ENCODE assay signal across 17 cellular contexts in the genomic region with DNA sequence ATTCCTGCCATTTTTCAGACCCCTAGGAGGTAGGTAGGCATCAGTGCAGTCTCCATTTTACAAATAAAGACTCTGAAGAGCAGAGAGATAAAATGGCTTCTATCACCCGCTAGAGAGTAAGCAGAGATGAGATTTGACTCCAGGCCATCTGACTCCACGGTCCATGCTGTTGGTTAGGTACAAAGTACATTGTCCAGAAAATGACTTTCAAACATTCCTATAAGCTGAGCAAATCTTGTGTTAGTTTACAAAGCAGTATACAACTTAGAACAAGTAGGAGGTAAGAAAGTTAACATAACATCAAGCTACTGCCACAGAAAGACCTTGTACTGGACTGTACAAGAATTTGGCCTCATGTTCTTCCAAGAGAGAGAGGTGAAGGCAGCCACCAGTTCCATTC. TPM values are rescaled to one million over a fixed set of nuclear protein-coding genes. Genes with fewer than 3 reads are reported as not detected.
A peak's percentile ranks its signal among the peaks of the same experiment; 100 is the strongest.
DNase-seq lines count a peak whose midpoint lies in the region; ATAC-seq, FAIRE-seq and TF ChIP-seq lines count a peak whose summit lies in the region.
"Had no signal": no experiment of that assay in that cellular context is flagged by ENCODE, and none has a peak within 500 bp of the region (broad histone marks: within the 10 kb centered on the region; RNA-seq: fewer than 3 reads in every experiment).

No MANE protein-coding gene starts in this region.

- BruUV-seq in HCT116 (replicated peaks; lab: Mats Ljungman, UMichigan) = no TSS peak
- BruUV-seq in PC-3 (replicated peaks; lab: Mats Ljungman, UMichigan) = no TSS peak

- H3K4me1 ChIP-seq in HCT116 (ENCODE audit: control insufficient read depth in 1 of 2, insufficient read depth in 2 of 2, low read length in 2 of 2) (peaks cover 1 to 21% of the 10 kb centered on the region in 2 experiments; a peak in 3 of 4 replicates), PC-3 (ENCODE audit: insufficient read depth, low read length) (peaks cover under 1% of the 10 kb centered on the region; the same call in 1 of the 2 replicates), hepatocyte (ENCODE audit: insufficient read depth) (peaks cover 4% of the 10 kb centered on the region), small intestine (ENCODE audit: control insufficient read depth in 2 of 2, insufficient read depth in 1 of 2, low read depth in 1 of 2, low read length in 1 of 2) (no peaks in the 10 kb centered on the region)

- intact Hi-C loops in HCT116 (cut with micrococcal nuclease) (no loop called here), PC-3 (cut with micrococcal nuclease) (no loop called here)

- CTCF ChIA-PET in HCT116 (lab: Charles Lee) = no interaction called here
- CTCF ChIA-PET in PC-3 (lab: Charles Lee) = no interaction called here

- FAIRE-seq in small intestine (lab: Jason Lieb, UNC) = no peak
- FAIRE-seq in GM12891 (lab: Jason Lieb, UNC) = no peak
- FAIRE-seq: G401.6 had no signal

- TF ChIP-seq POLR2A in HCT116 (IDR thresholded peaks at IDR 0.05; ENCODE audit: borderline replicate concordance, extremely low read depth, insufficient read depth, insufficient read length) = no peak
- no peak for TF ChIP-seq POLR2A in GM12891 (IDR thresholded peaks at IDR 0.05; ENCODE audit: low read depth, low read length)

- H3K9me2 ChIP-seq in HCT116 (ENCODE audit: insufficient read depth) (no peaks in the 10 kb centered on the region), PC-3 (replicated peaks; ENCODE audit: low read length) (no peaks in the 10 kb centered on the region), hepatocyte (replicated peaks; ENCODE audit: insufficient read depth) (no peaks in the 10 kb centered on the region)

- H3K9ac ChIP-seq in HCT116 (ENCODE audit: low read length) = no peak overlapping the region
- no peak overlapping the region for H3K9ac ChIP-seq in PC-3 (ENCODE audit: low read length)

- no peak overlapping the region for H3K4me2 ChIP-seq in HCT116 (ENCODE audit: low read length)
- no peak overlapping the region for H3K4me2 ChIP-seq in PC-3 (ENCODE audit: low read length)
- H3K4me2 ChIP-seq in hepatocyte = peak overlapping the region; percentile 2

- no peaks in the 10 kb centered on the region for H3K79me2 ChIP-seq in HCT116 (ENCODE audit: insufficient read depth, low read length)
- H3K79me2 ChIP-seq in PC-3 (ENCODE audit: low read length) = no peaks in the 10 kb centered on the region
- H3K79me2 ChIP-seq in hepatocyte = no peaks in the 10 kb centered on the region

- H3K27ac ChIP-seq in HCT116 (ENCODE audit: low read depth, low read length) (no peak overlapping the region), PC-3 (ENCODE audit: low read length) (no peak overlapping the region), hepatocyte (peak overlapping the region; percentile 78), small intestine (ENCODE audit: low read depth in 1 of 2, low read length in 1 of 2) (peak overlapping the region in 1 of 2 donors; percentile 27)
- H3K27ac ChIP-seq: RWPE1 had no signal

- H2AFZ ChIP-seq in HCT116 (ENCODE audit: low read depth, low read length, poor library complexity, severe bottlenecking) = peak overlapping the region; percentile 29
- H2AFZ ChIP-seq in PC-3 (ENCODE audit: low read length) = peak overlapping the region; percentile 5; the same call in 1 of the 2 replicates
- no peak overlapping the region for H2AFZ ChIP-seq in hepatocyte

- WGBS in hepatocyte (ENCODE audit: low lambda C conversion rate, missing lambda C conversion rate) = 33% methylated on average over 2 of the region's 2 CpGs
- 48 to 80% (median 63%) methylated on average over 2 of the region's 2 CpGs for WGBS in small intestine, 3 donors

- no peaks in the 10 kb centered on the region for H3F3A ChIP-seq in PC-3 (ENCODE audit: low read length, unreplicated experiment)

- H3K36me3 ChIP-seq in HCT116 (ENCODE audit: control insufficient read depth in 1 of 2, insufficient read depth in 2 of 2, low read length in 2 of 2) (no peaks in the 10 kb centered on the region), PC-3 (ENCODE audit: low read depth, low read length) (no peaks in the 10 kb centered on the region), hepatocyte (replicated peaks; ENCODE audit: insufficient read depth, low read depth) (no peaks in the 10 kb centered on the region), small intestine (ENCODE audit: control insufficient read depth in 2 of 2, insufficient read depth in 2 of 2, low read length in 2 of 2) (no peaks in the 10 kb centered on the region)

- H3K27me3 ChIP-seq in HCT116 (ENCODE audit: insufficient read depth, low read length) = no peaks in the 10 kb centered on the region
- H3K27me3 ChIP-seq in PC-3 (ENCODE audit: low read length) = no peaks in the 10 kb centered on the region
- no peaks in the 10 kb centered on the region for H3K27me3 ChIP-seq in hepatocyte
- no peaks in the 10 kb centered on the region for H3K27me3 ChIP-seq in small intestine (ENCODE audit: control insufficient read depth in 2 of 2, insufficient read depth in 2 of 2, low read length in 2 of 2)

- POLR2A ChIA-PET in HCT116 (lab: Charles Lee) = no interaction called here
- POLR2A ChIA-PET in PC-3 (lab: Charles Lee; ENCODE audit: unreplicated experiment) = no interaction called here

- TF ChIP-seq CTCF in HCT116 (IDR thresholded peaks at IDR 0.05 in 2 of 3, conservative IDR thresholded peaks at IDR 0.05 in 1 of 3; ENCODE audit: borderline replicate concordance in 1 of 3, insufficient read depth in 1 of 3, low read depth in 2 of 3, low read length in 2 of 3) (no peak), PC-3 (conservative IDR thresholded peaks at IDR 0.05; ENCODE audit: low read depth, low read length) (no peak), hepatocyte (IDR thresholded peaks at IDR 0.05; ENCODE audit: poor library complexity) (no peak)

- DNase-seq in HCT116 (ENCODE audit: low read depth, low spot score) (no peak), PC-3 (no peak), hepatocyte (ENCODE audit: low spot score) (peak; percentile 46), small intestine (peak; percentile 61), GM12891 (ENCODE audit: insufficient read length, low spot score) (no peak), NCI-H1092 treated with DMSO at 0.1 percent for 48 hours (lab: John Stamatoyannopoulos, UW) (no peak), NCI-H1436 treated with DMSO at 0.1 percent for 48 hours (lab: John Stamatoyannopoulos, UW) (no peak)
- DNase-seq: DMS 273 treated with DMSO at 0.1 percent for 48 hours, Karpas-422, NCI-H1105, NCI-H1694 treated with DMSO at 0.1 percent for 48 hours, NCI-H510A, NCI-H748 treated with DMSO at 0.1 percent for 48 hours, SIG-M5 had no signal

- H3K4me3 ChIP-seq in HCT116 (replicated peaks in 1 of 2; ENCODE audit: low read depth in 1 of 2, low read length in 2 of 2) (no peak overlapping the region), PC-3 (ENCODE audit: low read length) (no peak overlapping the region), hepatocyte (no peak overlapping the region), small intestine (ENCODE audit: low read depth in 1 of 2, low read length in 2 of 2) (no peak overlapping the region)

- no peak for TF ChIP-seq RAD21 in HCT116 (IDR thresholded peaks at IDR 0.05; ENCODE audit: low read depth)

- no peak for ATAC-seq in HCT116
- no peak for ATAC-seq in PC-3

- no peaks in the 10 kb centered on the region for H4K20me1 ChIP-seq in HCT116 (ENCODE audit: insufficient read depth)
- no peaks in the 10 kb centered on the region for H4K20me1 ChIP-seq in PC-3 (ENCODE audit: low read length)
- H4K20me1 ChIP-seq in hepatocyte (ENCODE audit: insufficient read depth, poor library complexity, severe bottlenecking) = no peaks in the 10 kb centered on the region

- RAD21 ChIA-PET in HCT116 (lab: Charles Lee; ENCODE audit: low non-redundant PET in 1 of 2, low total read pairs in 2 of 2, uncharacterized antibody in 2 of 2, unreplicated experiment in 2 of 2) = no interaction called here

- H3K9me3 ChIP-seq in HCT116 (ENCODE audit: control insufficient read depth in 1 of 2, insufficient read depth in 1 of 2, low read depth in 1 of 2, low read length in 2 of 2) (no peaks in the 10 kb centered on the region), PC-3 (ENCODE audit: low read length) (no peaks in the 10 kb centered on the region), hepatocyte (ENCODE audit: low read depth) (no peaks in the 10 kb centered on the region), small intestine (ENCODE audit: control insufficient read depth, low read depth) (no peaks in the 10 kb centered on the region)

TF ChIP-seq in HCT116, 20 proteins besides CTCF, POLR2A, EP300 and RAD21 (continues in another document):
- TF ChIP-seq SIN3A (IDR thresholded peaks at IDR 0.05; ENCODE audit: low read depth) (no peak), ELF1 (IDR thresholded peaks at IDR 0.05; ENCODE audit: borderline replicate concordance, low read depth) (no peak), SP1 (IDR thresholded peaks at IDR 0.05; ENCODE audit: low read depth) (no peak), TCF7L2 (IDR thresholded peaks at IDR 0.05; ENCODE audit: borderline replicate concordance, extremely low read depth, insufficient read depth, insufficient read length) (no peak), ZFX (IDR thresholded peaks at IDR 0.05) (no peak), POLR2AphosphoS5 (IDR thresholded peaks at IDR 0.05; ENCODE audit: low read depth, low read length) (no peak)

TF ChIP-seq in GM12891, 5 proteins besides CTCF, POLR2A, EP300 and RAD21:
- TF ChIP-seq SPI1 (IDR thresholded peaks at IDR 0.05; ENCODE audit: low read depth, low read length) (no peak), POU2F2 (IDR thresholded peaks at IDR 0.05; ENCODE audit: low read depth, low read length) (no peak), POLR2AphosphoS5 (IDR thresholded peaks at IDR 0.05; ENCODE audit: low read depth, low read length) (no peak), PAX5 (IDR thresholded peaks at IDR 0.05; ENCODE audit: insufficient read depth, low read length, severe bottlenecking) (no peak), TAF1 (IDR thresholded peaks at IDR 0.05; ENCODE audit: low read depth, low read length) (no peak)
TF ChIP-seq in GM12891: peak in this region for 0.

RNA-seq across cellular contexts. Expression of a gene that starts 14.9 kb away (rescaled TPM):
- total RNA-seq in HCT116 (2021; ENCODE audit: unreplicated experiment) (0.32 TPM), PC-3 (2014; rRNA removed) (not detected in 2 replicates), hepatocyte (0.60 and 0.84 TPM in 2 replicates)
- polyA plus RNA-seq in HCT116 (2012) = 0.15 and 0.33 TPM in 2 replicates
- polyA plus RNA-seq in hepatocyte (0.15 and 0.59 TPM in 2 replicates), small intestine (under 1 TPM in 1 of 3 donors, not detected in 2; 0.48 TPM)
- 0.14 TPM for polyA plus RNA-seq in GM12891 (2012; ENCODE audit: low read depth, missing spikeins)
- total RNA-seq: T-helper 1 cell treated with Interleukin-12 subunit alpha and Interleukin-12 subunit beta and Interleukin-4 antibody, amounts not matched to agents 30 ng/mL and 1 ng/mL, for 36 hours had no signal

RNA-seq across cellular contexts. Expression of a gene that starts 23.2 kb away (rescaled TPM):
- total RNA-seq in HCT116 (2021; ENCODE audit: unreplicated experiment) (73.8 TPM), PC-3 (2014; rRNA removed) (54.8 and 57.5 TPM in 2 replicates), hepatocyte (53.5 and 67.1 TPM in 2 replicates)
- polyA plus RNA-seq in HCT116 (2012) = 48.2 and 64.6 TPM in 2 replicates
- polyA plus RNA-seq in hepatocyte (35.9 and 41.2 TPM in 2 replicates), small intestine (10 to 100 TPM; 47.0 to 62.7 (median 56.2) TPM)
- 46.8 TPM for polyA plus RNA-seq in GM12891 (2012; ENCODE audit: low read depth, missing spikeins)

RNA-seq across cellular contexts. Expression of a gene that starts 57.2 kb away (rescaled TPM):
- total RNA-seq in HCT116 (2021; ENCODE audit: unreplicated experiment) (11.2 TPM), PC-3 (2014; rRNA removed) (13.1 and 14.6 TPM in 2 replicates), hepatocyte (20.0 and 21.4 TPM in 2 replicates)
- polyA plus RNA-seq in HCT116 (2012) = 11.1 and 12.0 TPM in 2 replicates
- polyA plus RNA-seq in hepatocyte (14.9 and 17.9 TPM in 2 replicates), small intestine (10 to 100 TPM; 15.4 to 19.6 (median 17.2) TPM)
- polyA plus RNA-seq in GM12891 (2012; ENCODE audit: low read depth, missing spikeins) = 13.8 TPM

Comparison
In these comparisons a context has a peak if more than half of its experiments do, and no peak if none do; other contexts are left out.
1. DNase-seq: peak in hepatocyte (single experiment) and small intestine (single experiment); none in HCT116 (single experiment), PC-3 (single experiment), GM12891 (single experiment), NCI-H1092 treated with DMSO at 0.1 percent for 48 hours (single experiment) and NCI-H1436 treated with DMSO at 0.1 percent for 48 hours (single experiment).